14 cellular contexts compared by ENCODE assay signal in genomic region chr22:19097518-19097917, GRCh38. TPM values are rescaled to one million over a fixed set of nuclear protein-coding genes. Genes with fewer than 3 reads are reported as not detected.
DNase-seq lines count a peak whose midpoint lies in the region; TF ChIP-seq lines count a peak whose summit lies in the region.
"Had no signal": no experiment of that assay in that cellular context is flagged by ENCODE, and none has a peak within 500 bp of the region (broad histone marks: within the 10 kb centered on the region; RNA-seq: fewer than 3 reads in every experiment).

No MANE protein-coding gene starts in this region.

- DNase-seq in DMS79 treated with DMSO at 0.1 percent for 48 hours (lab: John Stamatoyannopoulos, UW) (peak; percentile 16), NCI-H524 treated with DMSO at 0.1 percent for 48 hours (lab: John Stamatoyannopoulos, UW) (peak; percentile 93), sigmoid colon (peak; percentile 26)
- no peak for DNase-seq in stimulated activated CD4-positive, alpha-beta T cell treated with anti-CD3 and anti-CD28 coated beads, Interleukin-12 subunit alpha, Interleukin-12 subunit beta, amount 100 ng/mL, for 4 hours
- no peak for DNase-seq in activated CD4-positive, CD25-positive, alpha-beta regulatory T cell (lab: John Stamatoyannopoulos, UW)
- DNase-seq in stimulated activated CD4-positive, alpha-beta T cell treated with anti-CD3 and anti-CD28 coated beads, Interleukin-1b, Interleukin-23, amount 100 ng/mL, for 48 hours, result no peak
- DNase-seq: immature natural killer cell; mesendoderm; stimulated activated CD4-positive, alpha-beta T cell treated with anti-CD3 and anti-CD28 coated beads, Interleukin-2, amount 100 ng/mL, for 48 hours had no signal

- peaks cover 25% of the 10 kb centered on the region for H3K36me3 Mint-ChIP-seq in dendritic cell treated with granulocyte-macrophage colony-stimulating factor and Interleukin-4, amounts not matched to agents 40 ng/mL and 50 ng/mL, for 4 days (ENCODE audit: low read depth)

- no peaks in the 10 kb centered on the region for H3K9me3 Mint-ChIP-seq in dendritic cell treated with granulocyte-macrophage colony-stimulating factor and Interleukin-4, amounts not matched to agents 40 ng/mL and 50 ng/mL, for 4 days
- H3K9me3 Mint-ChIP-seq: immature natural killer cell had no signal

- peak overlapping the region; percentile 71 for H3K27ac Mint-ChIP-seq in dendritic cell treated with granulocyte-macrophage colony-stimulating factor and Interleukin-4, amounts not matched to agents 40 ng/mL and 50 ng/mL, for 4 days

- WGBS in sigmoid colon, 2 donors, result 88% methylated on average over 3 of the region's 3 CpGs

- TF ChIP-seq POLR2A in sigmoid colon (IDR thresholded peaks at IDR 0.05), result no peak

- H3K4me1 ChIP-seq in sigmoid colon, result peaks cover 0 to 9% (median 0%) of the 10 kb centered on the region in 4 donors

- H3K27ac ChIP-seq in sigmoid colon, result no peak overlapping the region
- H3K27ac ChIP-seq: BLaER1, esophagus muscularis mucosa, right atrium auricular region, thoracic aorta had no signal

- H3K4me3 Mint-ChIP-seq in dendritic cell treated with granulocyte-macrophage colony-stimulating factor and Interleukin-4, amounts not matched to agents 40 ng/mL and 50 ng/mL, for 4 days, result no peak overlapping the region
- H3K4me3 Mint-ChIP-seq: immature natural killer cell had no signal

- no peak for TF ChIP-seq EP300 in sigmoid colon (IDR thresholded peaks at IDR 0.05)

- no peaks in the 10 kb centered on the region for H3K27me3 Mint-ChIP-seq in dendritic cell treated with granulocyte-macrophage colony-stimulating factor and Interleukin-4, amounts not matched to agents 40 ng/mL and 50 ng/mL, for 4 days

- no peaks in the 10 kb centered on the region for H3K27me3 ChIP-seq in sigmoid colon
- H3K27me3 ChIP-seq: BLaER1, esophagus muscularis mucosa, right atrium auricular region had no signal

- TF ChIP-seq CTCF in sigmoid colon (IDR thresholded peaks at IDR 0.05), result no peak

- peaks cover 28% of the 10 kb centered on the region for H3K4me1 Mint-ChIP-seq in dendritic cell treated with granulocyte-macrophage colony-stimulating factor and Interleukin-4, amounts not matched to agents 40 ng/mL and 50 ng/mL, for 4 days (ENCODE audit: low read depth)

- intact Hi-C loops in dendritic cell treated with granulocyte-macrophage colony-stimulating factor and Interleukin-4, amounts not matched to agents 40 ng/mL and 50 ng/mL, for 4 days (cut with micrococcal nuclease), result no loop called here
- intact Hi-C loops in sigmoid colon (cut with DNase I), result no loop called here

- no peaks in the 10 kb centered on the region for H3K9me3 ChIP-seq in sigmoid colon
- H3K9me3 ChIP-seq: BLaER1, esophagus muscularis mucosa, right atrium auricular region, thoracic aorta had no signal

- H3K36me3 ChIP-seq in sigmoid colon, result no peaks in the 10 kb centered on the region
- H3K36me3 ChIP-seq: right atrium auricular region, thoracic aorta had no signal

- H3K4me3 ChIP-seq in sigmoid colon, result no peak overlapping the region
- H3K4me3 ChIP-seq: BLaER1, esophagus muscularis mucosa, right atrium auricular region, thoracic aorta had no signal

RNA-seq across cellular contexts. Expression of gene DGCR2, which starts 24.7 kb away (rescaled TPM):
- 10 to 100 TPM; 25.5 to 36.8 (median 32.7) TPM for total RNA-seq in sigmoid colon
- polyA plus RNA-seq in sigmoid colon, result 10 to 100 TPM in 2 of 3 donors, 1 to 10 TPM in 1; 7.2 to 68.7 (median 11.8) TPM

RNA-seq across cellular contexts. Expression of gene TSSK2, which starts 33.6 kb away (rescaled TPM):
- total RNA-seq in sigmoid colon, result not detected
- polyA plus RNA-seq in sigmoid colon, result under 1 TPM in 1 of 3 donors, not detected in 2; 0.12 TPM
- total RNA-seq: esophagus muscularis mucosa, right atrium auricular region, thoracic aorta had no signal
- polyA plus RNA-seq: immature natural killer cell had no signal

RNA-seq across cellular contexts. Expression of gene ESS2, which starts 46.9 kb away (rescaled TPM):
- total RNA-seq in sigmoid colon, result 10 to 100 TPM; 12.9 to 15.5 (median 14.0) TPM
- 10 to 100 TPM in 1 of 3 donors, 1 to 10 TPM in 2; 7.2 to 12.9 (median 7.4) TPM for polyA plus RNA-seq in sigmoid colon

RNA-seq across cellular contexts. Expression of gene GSC2, which starts 52.6 kb away (rescaled TPM):
- not detected for total RNA-seq in sigmoid colon
- polyA plus RNA-seq in sigmoid colon, result not detected
- total RNA-seq: esophagus muscularis mucosa, right atrium auricular region, thoracic aorta had no signal
- polyA plus RNA-seq: immature natural killer cell had no signal

Comparison
In these comparisons a context has a peak if more than half of its experiments do, and no peak if none do; other contexts are left out.
1. DNase-seq: peak in DMS79 treated with DMSO at 0.1 percent for 48 hours (single experiment), NCI-H524 treated with DMSO at 0.1 percent for 48 hours (single experiment) and sigmoid colon (single experiment); none in stimulated activated CD4-positive, alpha-beta T cell treated with anti-CD3 and anti-CD28 coated beads, Interleukin-12 subunit alpha, Interleukin-12 subunit beta, amount 100 ng/mL, for 4 hours (single experiment), activated CD4-positive, CD25-positive, alpha-beta regulatory T cell (0 of 4) and stimulated activated CD4-positive, alpha-beta T cell treated with anti-CD3 and anti-CD28 coated beads, Interleukin-1b, Interleukin-23, amount 100 ng/mL, for 48 hours (single experiment).